31 cellular contexts compared by ENCODE assay signal in genomic region chr18:39448942-39449341, GRCh38.
A peak's percentile ranks its signal among the peaks of the same experiment; 100 is the strongest.
DNase-seq lines count a peak whose midpoint lies in the region; ATAC-seq, FAIRE-seq and TF ChIP-seq lines count a peak whose summit lies in the region.
"Had no signal": no experiment of that assay in that cellular context is flagged by ENCODE, and none has a peak within 500 bp of the region (broad histone marks: within the 10 kb centered on the region; RNA-seq: fewer than 3 reads in every experiment).

No MANE protein-coding gene starts in this region.

- dilution Hi-C loops in mammary epithelial cell (cut with HindIII; ENCODE audit: low sequenced_read_pairs) = no loop called here

- H4K20me1 ChIP-seq in mammary epithelial cell (ENCODE audit: insufficient read depth, low read length) = no peaks in the 10 kb centered on the region
- H4K20me1 ChIP-seq: BLaER1 had no signal

- no peak overlapping the region for H3K27ac ChIP-seq in mammary epithelial cell (ENCODE audit: insufficient read depth, low read depth, low read length)
- H3K27ac ChIP-seq in foreskin keratinocyte = no peak overlapping the region
- H3K27ac ChIP-seq: BLaER1, coronary artery, neural progenitor cell, Peyer's patch, sigmoid colon, SJSA1 had no signal

- no peaks in the 10 kb centered on the region for H3K79me2 ChIP-seq in mammary epithelial cell (ENCODE audit: insufficient read depth, low read length)

- CTCF ChIA-PET in mammary epithelial cell (lab: Charles Lee; ENCODE audit: low non-redundant PET) = no interaction called here

- no peaks in the 10 kb centered on the region for H3K27me3 ChIP-seq in mammary epithelial cell (ENCODE audit: insufficient read depth, low read length)
- no peaks in the 10 kb centered on the region for H3K27me3 ChIP-seq in foreskin keratinocyte
- H3K27me3 ChIP-seq: BLaER1, neural progenitor cell, Peyer's patch, sigmoid colon, SJSA1 had no signal

- H3K9ac ChIP-seq in mammary epithelial cell (ENCODE audit: insufficient read depth, low read length) = no peak overlapping the region
- H3K9ac ChIP-seq: BLaER1, neural progenitor cell had no signal

- H3K4me1 ChIP-seq in mammary epithelial cell (ENCODE audit: insufficient read depth, low read length) (peaks cover 8% of the 10 kb centered on the region), foreskin keratinocyte (peaks cover 4% of the 10 kb centered on the region)
- H3K4me1 ChIP-seq: Peyer's patch, SJSA1 had no signal

- in situ Hi-C loops in mammary epithelial cell (cut with MboI; ENCODE audit: low sequenced_read_pairs in 2 of 2) = no loop called here

- H3K9me3 ChIP-seq in mammary epithelial cell (replicated peaks; ENCODE audit: insufficient read depth, low read length) = no peaks in the 10 kb centered on the region
- H3K9me3 ChIP-seq: BLaER1, Peyer's patch, sigmoid colon, SJSA1 had no signal

- 79% methylated on average over 1 of the region's 1 CpG for WGBS in mammary epithelial cell (ENCODE audit: low coverage, missing lambda C conversion rate)

- FAIRE-seq in A204.1 (lab: Jason Lieb, UNC) = peak; percentile 25
- FAIRE-seq: K562, TTC549 had no signal

- H3K36me3 ChIP-seq in mammary epithelial cell (ENCODE audit: insufficient read depth, low read length) = no peaks in the 10 kb centered on the region
- H3K36me3 ChIP-seq: BLaER1, neural progenitor cell, Peyer's patch, sigmoid colon, SJSA1 had no signal

- no peak overlapping the region for H3K4me2 ChIP-seq in mammary epithelial cell (ENCODE audit: insufficient read depth, low read depth, low read length)
- H3K4me2 ChIP-seq: BLaER1, neural progenitor cell had no signal

- intact Hi-C loops in mammary epithelial cell (cut with micrococcal nuclease) = no loop called here

- no peak overlapping the region for H2AFZ ChIP-seq in mammary epithelial cell (ENCODE audit: low read depth, low read length)
- H2AFZ ChIP-seq: neural progenitor cell had no signal

- TF ChIP-seq CTCF in mammary epithelial cell (conservative IDR thresholded peaks at IDR 0.05 in 1 of 2, IDR thresholded peaks at IDR 0.05 in 1 of 2; ENCODE audit: extremely low read depth in 1 of 2, insufficient read depth in 1 of 2, low read depth in 1 of 2, low read length in 2 of 2) = no peak
- no peak for TF ChIP-seq CTCF in foreskin keratinocyte (conservative IDR thresholded peaks at IDR 0.05)

- H3K4me3 ChIP-seq in mammary epithelial cell (replicated peaks in 1 of 3; ENCODE audit: insufficient read depth in 1 of 3, low read depth in 2 of 3, low read length in 3 of 3) = no peak overlapping the region
- H3K4me3 ChIP-seq: BLaER1, coronary artery, K562, lung, neural progenitor cell, Peyer's patch, sigmoid colon, SJSA1 had no signal

- peak; percentile 7 for DNase-seq in HPDE6-E6E7 (ENCODE audit: extremely low spot score)
- DNase-seq in mammary epithelial cell = peak; percentile 44
- DNase-seq in foreskin keratinocyte = peak; percentile 19 to 38
- no peak for DNase-seq in stimulated activated CD4-positive, alpha-beta T cell treated with anti-CD3 and anti-CD28 coated beads, Interleukin-15, amount 100 ng/mL, for 24 hours
- DNase-seq: activated CD4-positive, alpha-beta T cell treated with anti-CD3 and anti-CD28 coated beads for 36 hours; activated CD8-positive, alpha-beta memory T cell treated with anti-CD3 and anti-CD28 coated beads for 24 hours; activated gamma-delta T cell; activated T-cell treated with anti-CD3 and anti-CD28 coated beads, Interleukin-2, amount 50 U/mL, for 1 hour; COR-L47; endodermal cell; glutamatergic neuron; NCI-H146; NCI-H2171; NCI-H524; NK-92 treated with Interleukin-12 subunit alpha and Interleukin-12 subunit beta, amount 100 ng/mL, for 24 hours; Peyer's patch; posterior cingulate gyrus; sigmoid colon; T-helper 1 cell had no signal

- ATAC-seq in foreskin keratinocyte = peak; percentile 60
- ATAC-seq in GM21367 (IDR thresholded peaks at IDR 0.05; ENCODE audit: unreplicated experiment) = no peak
- ATAC-seq in GM19023 (IDR thresholded peaks at IDR 0.05; ENCODE audit: unreplicated experiment) = no peak
- ATAC-seq in HG03354 (IDR thresholded peaks at IDR 0.05; ENCODE audit: poor library complexity, severe bottlenecking, unreplicated experiment) = no peak
- ATAC-seq: activated CD4-positive, alpha-beta T cell treated with anti-CD3 and anti-CD28 coated beads for 36 hours; HCT116; K562 had no signal

- no TSS peak for BruUV-seq in mammary epithelial cell (replicated peaks; lab: Mats Ljungman, UMichigan)
